ENCODE assay signal across 11 cellular contexts in the genomic region with DNA sequence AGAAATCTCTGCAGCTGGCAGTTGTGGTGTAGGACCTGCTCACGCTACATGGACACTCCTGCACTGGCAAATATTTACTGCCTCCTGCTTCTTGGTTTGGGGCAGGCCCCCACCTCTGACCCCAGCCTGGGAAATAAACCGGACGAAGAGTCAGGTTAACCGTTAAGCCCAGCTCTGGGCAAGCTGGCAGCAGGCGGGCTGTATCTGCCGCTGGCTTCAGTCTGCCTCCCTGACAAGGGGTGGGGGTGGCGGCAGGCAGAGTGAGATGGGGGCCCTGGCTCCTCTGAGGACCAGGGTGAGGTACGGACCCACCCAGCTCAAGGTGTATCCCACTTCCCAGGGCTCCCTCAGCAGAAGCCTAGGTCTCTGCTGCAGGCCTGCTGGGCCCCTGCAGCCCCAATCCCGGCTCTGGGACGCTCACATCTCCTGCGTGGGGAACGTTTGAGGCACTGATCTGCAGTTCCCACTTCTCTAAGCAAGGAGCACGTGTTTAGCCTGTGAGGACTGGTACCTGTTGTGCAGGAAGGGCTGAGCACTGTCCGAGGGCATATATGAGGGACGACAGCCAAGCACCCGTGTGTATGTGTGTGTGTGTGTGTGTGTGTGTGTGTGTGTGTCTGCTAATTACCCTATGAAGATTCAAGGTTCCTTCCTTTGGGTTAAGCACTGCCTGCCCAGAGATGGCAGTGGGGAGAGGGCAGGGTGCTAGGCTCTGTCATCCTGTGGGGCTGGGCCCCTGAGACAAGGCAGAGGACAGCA. TPM values are rescaled to one million over a fixed set of nuclear protein-coding genes. Genes with fewer than 3 reads are reported as not detected.
A peak's percentile ranks its signal among the peaks of the same experiment; 100 is the strongest.
DNase-seq lines count a peak whose midpoint lies in the region; ATAC-seq, FAIRE-seq and TF ChIP-seq lines count a peak whose summit lies in the region.
"Had no signal": no experiment of that assay in that cellular context is flagged by ENCODE, and none has a peak within 500 bp of the region (broad histone marks: within the 10 kb centered on the region; RNA-seq: fewer than 3 reads in every experiment).

No MANE protein-coding gene starts in this region.

- H3K4me3 Mint-ChIP-seq in glutamatergic neuron (ENCODE audit: unreplicated experiment): peak overlapping the region; percentile 83

- no peak overlapping the region for H3K4me3 ChIP-seq in prostate gland
- H3K4me3 ChIP-seq in coronary artery: no peak overlapping the region

- H3K27me3 ChIP-seq in prostate gland (replicated peaks; ENCODE audit: insufficient read depth): no peaks in the 10 kb centered on the region
- H3K27me3 ChIP-seq: gastrocnemius medialis had no signal

- 53% methylated on average over 16 of the region's 16 CpGs for WGBS in prostate gland

- no peak for TF ChIP-seq CTCF in glutamatergic neuron (IDR thresholded peaks at IDR 0.05; ENCODE audit: partially characterized antibody, unreplicated experiment)
- no peak for TF ChIP-seq CTCF in prostate gland (IDR thresholded peaks at IDR 0.05)
- TF ChIP-seq CTCF in coronary artery (IDR thresholded peaks at IDR 0.05): no peak

- H3K9me3 Mint-ChIP-seq in glutamatergic neuron (ENCODE audit: unreplicated experiment): peaks cover 6% of the 10 kb centered on the region
- H3K9me3 Mint-ChIP-seq: naive thymus-derived CD4-positive, alpha-beta T cell had no signal

- no peaks in the 10 kb centered on the region for H3K36me3 ChIP-seq in prostate gland
- H3K36me3 ChIP-seq: gastrocnemius medialis had no signal

- peak; percentile 26 for FAIRE-seq in GM12891 (lab: Jason Lieb, UNC)

- H3K27ac ChIP-seq in prostate gland: peak overlapping the region; percentile 81 to 86
- peak overlapping the region in 1 of 2 donors; percentile 31 for H3K27ac ChIP-seq in coronary artery

- H3K27ac Mint-ChIP-seq in glutamatergic neuron (ENCODE audit: unreplicated experiment): peak overlapping the region; percentile 52
- H3K27ac Mint-ChIP-seq: naive thymus-derived CD4-positive, alpha-beta T cell had no signal

- intact Hi-C loops in prostate gland (cut with DNase I): no loop called here

- no peaks in the 10 kb centered on the region for H3K36me3 Mint-ChIP-seq in glutamatergic neuron (ENCODE audit: unreplicated experiment)

- DNase-seq in GM12891 (ENCODE audit: insufficient read length, low spot score) (no peak), glutamatergic neuron (no peak), prostate gland (ENCODE audit: low spot score) (no peak), coronary artery (ENCODE audit: low spot score) (no peak), NCI-H524 treated with DMSO at 0.1 percent for 48 hours (lab: John Stamatoyannopoulos, UW) (no peak), ureter (ENCODE audit: low spot score) (no peak)
- DNase-seq: naive thymus-derived CD4-positive, alpha-beta T cell; stimulated activated CD4-positive, alpha-beta T cell treated with anti-CD3 and anti-CD28 coated beads, Interleukin-4, amount 100 ng/mL, for 4 hours had no signal

- peaks cover 5% of the 10 kb centered on the region for H3K27me3 Mint-ChIP-seq in glutamatergic neuron (ENCODE audit: unreplicated experiment)

- H3K4me1 ChIP-seq in prostate gland (replicated peaks): peaks cover 30% of the 10 kb centered on the region
- H3K4me1 ChIP-seq: gastrocnemius medialis had no signal

- H3K4me1 Mint-ChIP-seq in glutamatergic neuron (ENCODE audit: low read depth, unreplicated experiment): peaks cover 8% of the 10 kb centered on the region

- no peak for ATAC-seq in GM18502 (IDR thresholded peaks at IDR 0.05; ENCODE audit: poor library complexity, unreplicated experiment)

- TF ChIP-seq POLR2A in GM12891 (IDR thresholded peaks at IDR 0.05; ENCODE audit: low read depth, low read length) (no peak), prostate gland (IDR thresholded peaks at IDR 0.05) (no peak)

- H3K9me3 ChIP-seq in prostate gland: no peaks in the 10 kb centered on the region
- H3K9me3 ChIP-seq: gastrocnemius medialis had no signal

TF ChIP-seq in GM12891, 5 proteins besides CTCF, POLR2A, EP300 and RAD21:
- TF ChIP-seq SPI1 (IDR thresholded peaks at IDR 0.05; ENCODE audit: low read depth, low read length): no peak
- no peak for TF ChIP-seq PAX5 (IDR thresholded peaks at IDR 0.05; ENCODE audit: insufficient read depth, low read length, severe bottlenecking)
- TF ChIP-seq TAF1 (IDR thresholded peaks at IDR 0.05; ENCODE audit: low read depth, low read length): no peak
- TF ChIP-seq POLR2AphosphoS5 (IDR thresholded peaks at IDR 0.05; ENCODE audit: low read depth, low read length): no peak
- TF ChIP-seq POU2F2 (IDR thresholded peaks at IDR 0.05; ENCODE audit: low read depth, low read length): no peak

TF ChIP-seq in PFSK-1, 5 proteins besides CTCF, POLR2A, EP300 and RAD21:
- TF ChIP-seq POLR2AphosphoS5 (IDR thresholded peaks at IDR 0.05; ENCODE audit: low read depth, low read length): no peak
- TF ChIP-seq FOXP2 (optimal IDR thresholded peaks at IDR 0.05; ENCODE audit: borderline replicate concordance, extremely low read depth, extremely low read length, insufficient read depth): peak; percentile 9

RNA-seq across cellular contexts. Expression of gene LRRC75B, which starts 1.1 kb away (rescaled TPM):
- 1.5 TPM for polyA plus RNA-seq in GM12891 (2012; ENCODE audit: low read depth, missing spikeins)
- 32.2 TPM for polyA plus RNA-seq in PFSK-1 (2012; ENCODE audit: insufficient read length, low read depth)
- 63.6 TPM for total RNA-seq in glutamatergic neuron (ENCODE audit: unreplicated experiment)
- total RNA-seq in prostate gland: 100 to 1,000 TPM in 1 of 2 donors, 10 to 100 TPM in 1; 57.0 to 161 TPM
- total RNA-seq in ureter: 7.8 TPM
- polyA plus RNA-seq: naive thymus-derived CD4-positive, alpha-beta T cell had no signal

RNA-seq across cellular contexts. Expression of gene GGT1, which starts 9.0 kb away (rescaled TPM):
- polyA plus RNA-seq in GM12891 (2012; ENCODE audit: low read depth, missing spikeins): 36.6 TPM
- 145 TPM for polyA plus RNA-seq in PFSK-1 (2012; ENCODE audit: insufficient read length, low read depth)
- total RNA-seq in glutamatergic neuron (ENCODE audit: unreplicated experiment) (3.1 TPM), prostate gland (100 to 1,000 TPM in 1 of 2 donors, 10 to 100 TPM in 1; 64.6 to 114 TPM), ureter (8.2 TPM)

RNA-seq across cellular contexts. Expression of gene SNRPD3, which starts 38.2 kb away (rescaled TPM):
- polyA plus RNA-seq in GM12891 (2012; ENCODE audit: low read depth, missing spikeins): 167 TPM
- polyA plus RNA-seq in PFSK-1 (2012; ENCODE audit: insufficient read length, low read depth): 138 TPM
- total RNA-seq in glutamatergic neuron (ENCODE audit: unreplicated experiment): 86.7 TPM
- total RNA-seq in prostate gland: 100 to 1,000 TPM; 152 to 169 TPM
- total RNA-seq in ureter: 88.7 TPM

RNA-seq across cellular contexts. Expression of gene GUCD1, which starts 39.1 kb away (rescaled TPM):
- 60.7 TPM for polyA plus RNA-seq in GM12891 (2012; ENCODE audit: low read depth, missing spikeins)
- polyA plus RNA-seq in PFSK-1 (2012; ENCODE audit: insufficient read length, low read depth): 71.9 TPM
- total RNA-seq in glutamatergic neuron (ENCODE audit: unreplicated experiment) (64.9 TPM), prostate gland (100 to 1,000 TPM; 143 to 147 TPM), ureter (79.0 TPM)
